In the genomic region with DNA sequence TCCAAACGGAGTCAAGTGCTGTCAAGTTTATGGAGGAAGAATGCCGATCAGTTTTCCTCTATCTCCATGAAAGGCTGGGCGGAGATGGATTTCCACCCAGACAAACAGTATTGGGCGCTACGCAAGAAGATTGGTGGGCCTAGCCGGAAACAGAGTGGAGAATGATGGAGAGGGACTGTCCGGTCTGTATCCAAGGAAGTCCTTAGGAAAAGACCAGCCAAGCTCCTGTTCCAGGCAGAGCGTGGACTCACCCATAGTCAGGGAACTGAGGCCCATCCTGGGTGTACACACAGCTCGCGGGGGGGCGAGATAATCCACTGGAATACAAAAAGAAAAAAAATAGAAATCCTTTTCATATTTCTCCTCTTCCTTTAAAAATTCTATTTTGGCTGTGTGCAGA, we compare ENCODE assay signal across 21 cellular contexts. TPM values are rescaled to one million over a fixed set of nuclear protein-coding genes. Genes with fewer than 3 reads are reported as not detected.
A peak's percentile ranks its signal among the peaks of the same experiment; 100 is the strongest.
DNase-seq lines count a peak whose midpoint lies in the region; ATAC-seq and TF ChIP-seq lines count a peak whose summit lies in the region.
"Had no signal": no experiment of that assay in that cellular context is flagged by ENCODE, and none has a peak within 500 bp of the region (broad histone marks: within the 10 kb centered on the region; RNA-seq: fewer than 3 reads in every experiment).

No MANE protein-coding gene starts in this region.

- H3K79me2 ChIP-seq in OCI-LY3 (ENCODE audit: low read length) = no peaks in the 10 kb centered on the region

- no peak overlapping the region for H3K27ac ChIP-seq in OCI-LY3 (ENCODE audit: low read length)
- H3K27ac ChIP-seq: cardiac muscle cell, colonic mucosa, transverse colon had no signal

- TF ChIP-seq CTCF in OCI-LY3 (IDR thresholded peaks at IDR 0.05; ENCODE audit: low read depth, low read length) = no peak

- peaks cover 14% of the 10 kb centered on the region for H3K4me1 ChIP-seq in OCI-LY3 (ENCODE audit: low read length)
- H3K4me1 ChIP-seq: colonic mucosa had no signal

- H4K20me1 ChIP-seq in OCI-LY3 (ENCODE audit: insufficient read depth, low read length) = no peaks in the 10 kb centered on the region

- DNase-seq in stimulated activated naive CD8-positive, alpha-beta T cell treated with anti-CD3 and anti-CD28 coated beads, Interleukin-15, Interleukin-2, amounts not matched to agents 100 U/mL and 50 U/mL, for 24 hours = no peak
- no peak for DNase-seq in islet precursor cell
- no peak for DNase-seq in NCI-H128 (lab: John Stamatoyannopoulos, UW; ENCODE audit: unreplicated experiment)

- H3K36me3 ChIP-seq in OCI-LY3 (replicated peaks; ENCODE audit: low read depth, low read length) = no peaks in the 10 kb centered on the region
- H3K36me3 ChIP-seq: cardiac muscle cell, colonic mucosa, left lung, MG63, transverse colon had no signal

- no peak overlapping the region for H3K4me3 ChIP-seq in OCI-LY3 (ENCODE audit: low read length)
- H3K4me3 ChIP-seq: cardiac muscle cell, colonic mucosa, K562, MG63, transverse colon had no signal

- ATAC-seq in stimulated activated naive CD8-positive, alpha-beta T cell treated with anti-CD3 and anti-CD28 coated beads, Interleukin-15, Interleukin-2, amounts not matched to agents 100 U/mL and 50 U/mL, for 24 hours = no peak
- ATAC-seq in esophagus mucosa (peak; percentile 13), HG02852 (IDR thresholded peaks at IDR 0.05; ENCODE audit: unreplicated experiment) (no peak)

- no peaks in the 10 kb centered on the region for H3K9me3 ChIP-seq in OCI-LY3 (ENCODE audit: insufficient read depth, low read length)
- H3K9me3 ChIP-seq: colonic mucosa, left lung, MG63, transverse colon had no signal

- peaks cover 50% of the 10 kb centered on the region for H3K27me3 ChIP-seq in OCI-LY3 (ENCODE audit: low read depth, low read length)
- H3K27me3 ChIP-seq: cardiac muscle cell, colonic mucosa, MG63 had no signal

- H3K27ac Mint-ChIP-seq in stimulated activated naive CD8-positive, alpha-beta T cell treated with anti-CD3 and anti-CD28 coated beads, Interleukin-15, Interleukin-2, amounts not matched to agents 100 ng/mL and 50 ng/mL, for 24 hours = peak overlapping the region; percentile 94
- H3K27ac Mint-ChIP-seq: activated CD4-positive, alpha-beta memory T cell treated with anti-CD3 and anti-CD28 coated beads for 36 hours; naive B cell; progenitor cell of endocrine pancreas had no signal

- no peaks in the 10 kb centered on the region for H3K9me3 Mint-ChIP-seq in stimulated activated naive CD8-positive, alpha-beta T cell treated with anti-CD3 and anti-CD28 coated beads, Interleukin-15, Interleukin-2, amounts not matched to agents 100 ng/mL and 50 ng/mL, for 24 hours
- H3K9me3 Mint-ChIP-seq: activated CD4-positive, alpha-beta memory T cell treated with anti-CD3 and anti-CD28 coated beads for 36 hours; naive B cell had no signal

- peaks cover 49% of the 10 kb centered on the region for H3K27me3 Mint-ChIP-seq in stimulated activated naive CD8-positive, alpha-beta T cell treated with anti-CD3 and anti-CD28 coated beads, Interleukin-15, Interleukin-2, amounts not matched to agents 100 ng/mL and 50 ng/mL, for 24 hours

- H3K4me2 ChIP-seq in OCI-LY3 (ENCODE audit: low read length) = peak overlapping the region; percentile 54

- no peaks in the 10 kb centered on the region for H3K36me3 Mint-ChIP-seq in stimulated activated naive CD8-positive, alpha-beta T cell treated with anti-CD3 and anti-CD28 coated beads, Interleukin-15, Interleukin-2, amounts not matched to agents 100 ng/mL and 50 ng/mL, for 24 hours (ENCODE audit: low read depth)
- H3K36me3 Mint-ChIP-seq: activated CD4-positive, alpha-beta memory T cell treated with anti-CD3 and anti-CD28 coated beads for 36 hours; naive B cell had no signal

- no peak overlapping the region for H2AFZ ChIP-seq in OCI-LY3 (ENCODE audit: low read depth, low read length)

- no peak overlapping the region for H3K4me3 Mint-ChIP-seq in stimulated activated naive CD8-positive, alpha-beta T cell treated with anti-CD3 and anti-CD28 coated beads, Interleukin-15, Interleukin-2, amounts not matched to agents 100 ng/mL and 50 ng/mL, for 24 hours
- H3K4me3 Mint-ChIP-seq: naive B cell had no signal

- no peak overlapping the region for H3K9ac ChIP-seq in OCI-LY3 (ENCODE audit: low read length)

- H3K4me1 Mint-ChIP-seq in stimulated activated naive CD8-positive, alpha-beta T cell treated with anti-CD3 and anti-CD28 coated beads, Interleukin-15, Interleukin-2, amounts not matched to agents 100 ng/mL and 50 ng/mL, for 24 hours (ENCODE audit: low read depth) = peaks cover 27% of the 10 kb centered on the region
- H3K4me1 Mint-ChIP-seq: naive B cell had no signal

RNA-seq across cellular contexts. Expression of a gene that starts 1.5 kb away (rescaled TPM):
- not detected for total RNA-seq in esophagus mucosa
- total RNA-seq: activated CD4-positive, alpha-beta memory T cell treated with anti-CD3 and anti-CD28 coated beads for 36 hours; astrocyte; Calu3; cardiac muscle cell; colonic mucosa; HT1080; K562; left lung; sciatic nerve; subcutaneous adipose tissue; transverse colon had no signal
